8 cellular contexts compared by ENCODE assay signal in the genomic region with DNA sequence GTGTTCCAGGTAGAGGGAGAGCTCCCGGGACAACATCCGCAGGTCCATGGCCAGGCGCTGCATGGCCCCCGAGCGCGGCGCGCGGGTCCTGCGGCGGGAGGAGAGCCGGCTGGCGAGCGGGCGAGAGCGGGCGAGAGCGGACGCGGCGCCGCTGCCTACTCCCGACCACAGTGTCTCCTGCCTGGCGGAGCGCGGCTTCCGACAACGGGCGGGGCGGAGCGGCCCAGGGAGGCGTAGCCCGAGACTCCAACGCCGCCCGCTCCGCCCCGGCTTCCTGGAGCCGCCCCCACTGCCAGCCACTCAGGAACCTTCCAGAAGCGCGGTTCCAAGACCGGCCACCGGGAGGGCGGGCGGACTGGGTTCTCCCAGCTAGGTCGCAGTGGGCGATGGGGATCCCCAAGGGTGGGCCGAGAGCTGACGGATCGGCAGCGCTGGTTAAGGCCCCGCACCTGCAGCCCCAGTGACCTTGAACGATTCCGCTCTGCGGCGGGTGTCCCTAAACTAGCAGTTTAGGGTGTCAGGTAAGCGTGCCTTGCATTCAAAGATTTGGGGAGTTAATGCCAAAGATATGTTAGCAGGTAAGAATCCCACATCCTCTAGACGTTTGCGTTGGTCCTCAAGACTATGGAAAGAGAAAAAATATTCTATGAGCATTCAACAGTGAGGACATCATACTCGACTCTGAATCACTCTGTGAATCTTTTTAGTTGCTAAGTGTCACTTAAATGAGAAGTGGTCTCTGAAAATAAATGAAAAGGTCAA. TPM values are rescaled to one million over a fixed set of nuclear protein-coding genes. Genes with fewer than 3 reads are reported as not detected.
DNase-seq lines count a peak whose midpoint lies in the region; ATAC-seq and TF ChIP-seq lines count a peak whose summit lies in the region.

TSS of gene ABHD3 (minus strand) at position 172 of the 762 bp plus-strand sequence. CDS start at position 63, 109 bp downstream.

- H3K27me3 Mint-ChIP-seq in CD4-positive, CD25-positive, alpha-beta regulatory T cell: no peaks in the 10 kb centered on the region
- H3K27me3 Mint-ChIP-seq in activated CD4-positive, alpha-beta memory T cell treated with anti-CD3 and anti-CD28 coated beads for 36 hours: no peaks in the 10 kb centered on the region

- H3K9me3 ChIP-seq in CD4-positive, CD25-positive, alpha-beta regulatory T cell (ENCODE audit: control insufficient read depth in 2 of 2, low read length in 2 of 2): no peaks in the 10 kb centered on the region
- H3K9me3 ChIP-seq in lower lobe of right lung: no peaks in the 10 kb centered on the region

- H3K9me3 Mint-ChIP-seq in CD4-positive, CD25-positive, alpha-beta regulatory T cell: no peaks in the 10 kb centered on the region
- no peaks in the 10 kb centered on the region for H3K9me3 Mint-ChIP-seq in activated CD4-positive, alpha-beta memory T cell treated with anti-CD3 and anti-CD28 coated beads for 36 hours

- POLR2A ChIA-PET in activated CD4-positive, alpha-beta memory T cell treated with anti-CD3 and anti-CD28 coated beads for 36 hours (lab: Charles Lee): interaction anchor here (0.5 to 3.1 kb wide), 9 partner anchors 22 to 104 kb away, joined by 3 to 33 read pairs (median 4); partner anchors contain the start of genes ESCO1, MIB1 and SNRPD1

- H3K4me1 Mint-ChIP-seq in CD4-positive, CD25-positive, alpha-beta regulatory T cell: peaks cover 13 to 47% (median 34%) of the 10 kb centered on the region in 4 donors
- H3K4me1 Mint-ChIP-seq in activated CD4-positive, alpha-beta memory T cell treated with anti-CD3 and anti-CD28 coated beads for 36 hours (ENCODE audit: low read depth): peaks cover 21% of the 10 kb centered on the region

- H3K27me3 ChIP-seq in CD4-positive, CD25-positive, alpha-beta regulatory T cell (ENCODE audit: control insufficient read depth, insufficient read depth, low read length): no peaks in the 10 kb centered on the region
- H3K27me3 ChIP-seq in dorsolateral prefrontal cortex: no peaks in the 10 kb centered on the region
- H3K27me3 ChIP-seq in lower lobe of right lung (ENCODE audit: low read depth): no peaks in the 10 kb centered on the region

- H3K4me1 ChIP-seq in CD4-positive, CD25-positive, alpha-beta regulatory T cell (ENCODE audit: control insufficient read depth, insufficient read depth, low read length, poor library complexity, severe bottlenecking): peaks cover 24% of the 10 kb centered on the region
- peaks cover 9% of the 10 kb centered on the region for H3K4me1 ChIP-seq in lower lobe of right lung

- H3K27ac Mint-ChIP-seq in CD4-positive, CD25-positive, alpha-beta regulatory T cell: peak within 1 kb of the TSS; percentile 94 to 97 (median 97)
- H3K27ac Mint-ChIP-seq in activated CD4-positive, alpha-beta memory T cell treated with anti-CD3 and anti-CD28 coated beads for 36 hours: peak within 1 kb of the TSS; percentile 88

- TF ChIP-seq CTCF in dorsolateral prefrontal cortex (IDR thresholded peaks at IDR 0.05 in 54 of 56, conservative IDR thresholded peaks at IDR 0.05 in 2 of 56; ENCODE audit: low read depth in 1 of 56, partially characterized antibody in 56 of 56) (peak in 50 of 56 donors; percentile 14 to 58 (median 39)), lower lobe of right lung (IDR thresholded peaks at IDR 0.05) (peak; percentile 61)

- intact Hi-C loops in activated CD4-positive, alpha-beta memory T cell treated with anti-CD3 and anti-CD28 coated beads for 36 hours (cut with micrococcal nuclease): loop anchor here (1.0 kb wide), 4 partner anchors 36 to 593 kb away; partner anchors contain the start of genes ESCO1, MIB1, ROCK1 and SNRPD1
- intact Hi-C loops in dorsolateral prefrontal cortex (cut with DNase I) (loop anchor here (1.0 to 10.0 kb wide), 4 partner anchors 36 to 510 kb away; partner anchors contain the start of genes MIB1 (in 2 of the 2), ESCO1 (in 1 of the 2) and SNRPD1 (in 1 of the 2)), lower lobe of right lung (cut with DNase I) (no loop called here)

- peaks cover 12% of the 10 kb centered on the region for H3K36me3 ChIP-seq in CD4-positive, CD25-positive, alpha-beta regulatory T cell (ENCODE audit: control insufficient read depth, insufficient read depth, low read length)
- peaks cover 14% of the 10 kb centered on the region for H3K36me3 ChIP-seq in lower lobe of right lung

- H3K36me3 Mint-ChIP-seq in CD4-positive, CD25-positive, alpha-beta regulatory T cell: peaks cover 7% of the 10 kb centered on the region
- H3K36me3 Mint-ChIP-seq in activated CD4-positive, alpha-beta memory T cell treated with anti-CD3 and anti-CD28 coated beads for 36 hours: peaks cover 7% of the 10 kb centered on the region

- CTCF ChIA-PET in activated CD4-positive, alpha-beta memory T cell treated with anti-CD3 and anti-CD28 coated beads for 36 hours (lab: Charles Lee): interaction anchor here (0.8 to 2.5 kb wide), 4 partner anchors 36 to 104 kb away, joined by 3 to 7 read pairs (median 4); partner anchors contain the start of genes ESCO1, MIB1 and SNRPD1

- peak within 1 kb of the TSS; percentile 91 for H3K4me3 ChIP-seq in CD4-positive, CD25-positive, alpha-beta regulatory T cell (ENCODE audit: low read depth, low read length)
- H3K4me3 ChIP-seq in dorsolateral prefrontal cortex (peak within 1 kb of the TSS; percentile 54 to 96 (median 87)), lower lobe of right lung (peak within 1 kb of the TSS; percentile 93)

- ATAC-seq in CD4-positive, CD25-positive, alpha-beta regulatory T cell (ENCODE audit: low read depth in 2 of 2): peak; percentile 95
- peak; percentile 93 for ATAC-seq in GM19372 (IDR thresholded peaks at IDR 0.05; ENCODE audit: low read depth, unreplicated experiment)
- ATAC-seq in HG03558 (IDR thresholded peaks at IDR 0.05; ENCODE audit: extremely low read depth, unreplicated experiment): peak; percentile 85
- ATAC-seq in lower lobe of right lung: peak; percentile 99

- H3K4me3 Mint-ChIP-seq in CD4-positive, CD25-positive, alpha-beta regulatory T cell: peak within 1 kb of the TSS; percentile 98 to 99 (median 98)
- H3K4me3 Mint-ChIP-seq in activated CD4-positive, alpha-beta memory T cell treated with anti-CD3 and anti-CD28 coated beads for 36 hours: peak within 1 kb of the TSS; percentile 91

- peak; percentile 90 to 96 (median 90) for DNase-seq in CD4-positive, CD25-positive, alpha-beta regulatory T cell
- DNase-seq in NCI-H82 (lab: John Stamatoyannopoulos, UW) (peak; percentile 86), dorsolateral prefrontal cortex (peak; percentile 79 to 95 (median 88)), lower lobe of right lung (peak; percentile 97)
- peak; percentile 95 for DNase-seq in activated CD4-positive, alpha-beta memory T cell treated with anti-CD3 and anti-CD28 coated beads for 36 hours
- DNase-seq in stimulated activated CD4-positive, alpha-beta T cell treated with anti-CD3 and anti-CD28 coated beads, TNF-alpha, amount 100 ng/mL, for 24 hours (ENCODE audit: low read depth in 3 of 3): peak; percentile 76 to 88 (median 78)

- peak within 1 kb of the TSS; percentile 88 for H3K27ac ChIP-seq in CD4-positive, CD25-positive, alpha-beta regulatory T cell (ENCODE audit: insufficient read depth, low read length, poor library complexity, severe bottlenecking)
- H3K27ac ChIP-seq in dorsolateral prefrontal cortex (peak within 1 kb of the TSS; percentile 57 to 99 (median 92)), lower lobe of right lung (peak within 1 kb of the TSS; percentile 96)

RNA-seq across cellular contexts. Expression of gene ABHD3, which starts in this region (rescaled TPM):
- total RNA-seq in CD4-positive, CD25-positive, alpha-beta regulatory T cell: 57.1 TPM
- polyA plus RNA-seq in CD4-positive, CD25-positive, alpha-beta regulatory T cell: 10 to 100 TPM; 37.7 to 48.7 (median 44.7) TPM
- 10 to 100 TPM; 18.7 to 22.1 TPM for total RNA-seq in activated CD4-positive, alpha-beta memory T cell treated with anti-CD3 and anti-CD28 coated beads for 36 hours
- total RNA-seq in dorsolateral prefrontal cortex (10 to 100 TPM in 106 of 120 experiments, 1 to 10 TPM in 14; 7.1 to 49.7 (median 14.0) TPM), lower lobe of right lung (32.0 TPM)

Comparison
In these comparisons a context has a peak if more than half of its experiments do, and no peak if none do; other contexts are left out.
1. Peak in every context shown above with its lines: DNase-seq, ATAC-seq, H3K4me3 ChIP-seq and H3K27ac ChIP-seq.